Comparison of ENCODE assay signal across 17 cellular contexts in genomic region chr1:85421179-85421578, GRCh38. TPM values are rescaled to one million over a fixed set of nuclear protein-coding genes. Genes with fewer than 3 reads are reported as not detected.
DNase-seq lines count a peak whose midpoint lies in the region; ATAC-seq, FAIRE-seq and TF ChIP-seq lines count a peak whose summit lies in the region.
"Had no signal": no experiment of that assay in that cellular context is flagged by ENCODE, and none has a peak within 500 bp of the region (broad histone marks: within the 10 kb centered on the region; RNA-seq: fewer than 3 reads in every experiment).

No MANE protein-coding gene starts in this region.

- H3K9me3 ChIP-seq in astrocyte (ENCODE audit: insufficient read depth, low read depth, low read length): no peaks in the 10 kb centered on the region
- H3K9me3 ChIP-seq: Caco-2 had no signal

- H3K27ac Mint-ChIP-seq in astrocyte (ENCODE audit: unreplicated experiment): peak overlapping the region; percentile 35
- peak overlapping the region; percentile 32 for H3K27ac Mint-ChIP-seq in memory B cell
- H3K27ac Mint-ChIP-seq: CD8-positive, alpha-beta memory T cell; IgD-negative memory B cell had no signal

- no peaks in the 10 kb centered on the region for H3K27me3 Mint-ChIP-seq in astrocyte (ENCODE audit: low read depth, unreplicated experiment)
- H3K27me3 Mint-ChIP-seq in memory B cell: no peaks in the 10 kb centered on the region
- H3K27me3 Mint-ChIP-seq: IgD-negative memory B cell had no signal

- H3K79me2 ChIP-seq in astrocyte (ENCODE audit: insufficient read depth, low read length): peaks cover 59% of the 10 kb centered on the region

- H3K9ac ChIP-seq in astrocyte (ENCODE audit: low read length): no peak overlapping the region
- H3K9ac ChIP-seq: BLaER1 had no signal

- no peak overlapping the region for H3K4me3 Mint-ChIP-seq in astrocyte (ENCODE audit: unreplicated experiment)
- H3K4me3 Mint-ChIP-seq in memory B cell: no peak overlapping the region
- H3K4me3 Mint-ChIP-seq: CD8-positive, alpha-beta memory T cell had no signal

- H3K9me3 Mint-ChIP-seq in astrocyte (ENCODE audit: unreplicated experiment): peaks cover 4% of the 10 kb centered on the region
- peaks cover 7% of the 10 kb centered on the region for H3K9me3 Mint-ChIP-seq in memory B cell

- H3K36me3 Mint-ChIP-seq in astrocyte (ENCODE audit: low read depth, unreplicated experiment): peaks cover 12% of the 10 kb centered on the region
- peaks cover 9% of the 10 kb centered on the region for H3K36me3 Mint-ChIP-seq in memory B cell
- H3K36me3 Mint-ChIP-seq: CD8-positive, alpha-beta memory T cell had no signal

- no peaks in the 10 kb centered on the region for H3K4me1 ChIP-seq in astrocyte (ENCODE audit: insufficient read depth, low read length)
- H3K4me1 ChIP-seq: BLaER1, Caco-2 had no signal

- H4K20me1 ChIP-seq in astrocyte (ENCODE audit: insufficient read depth, low read length): peaks cover 12% of the 10 kb centered on the region
- H4K20me1 ChIP-seq: BLaER1 had no signal

- no peak for FAIRE-seq in astrocyte (lab: Jason Lieb, UNC)

- ATAC-seq in memory B cell (ENCODE audit: low read depth): no peak
- ATAC-seq: HCT116 had no signal

- TF ChIP-seq CTCF in AG10803 (conservative IDR thresholded peaks at IDR 0.05; ENCODE audit: low read length) (no peak), astrocyte (IDR thresholded peaks at IDR 0.05; ENCODE audit: insufficient read depth, low read depth, low read length) (no peak), fibroblast of pulmonary artery (IDR thresholded peaks at IDR 0.05; ENCODE audit: low read length, missing control alignments) (no peak)

- H3K4me3 ChIP-seq in AG10803 (ENCODE audit: low read length) (no peak overlapping the region), astrocyte (ENCODE audit: insufficient read depth, low read depth, low read length) (no peak overlapping the region), fibroblast of pulmonary artery (replicated peaks; ENCODE audit: low read depth, low read length) (no peak overlapping the region)
- H3K4me3 ChIP-seq: BLaER1 had no signal

- no peak overlapping the region for H3K4me2 ChIP-seq in astrocyte (ENCODE audit: low read length)
- H3K4me2 ChIP-seq: BLaER1 had no signal

- no peak overlapping the region for H3K27ac ChIP-seq in astrocyte (ENCODE audit: low read depth, low read length)
- H3K27ac ChIP-seq: 22Rv1, BLaER1 had no signal

- peaks cover 3% of the 10 kb centered on the region for H3K4me1 Mint-ChIP-seq in astrocyte (ENCODE audit: low read depth, unreplicated experiment)
- H3K4me1 Mint-ChIP-seq in memory B cell: no peaks in the 10 kb centered on the region
- H3K4me1 Mint-ChIP-seq: CD8-positive, alpha-beta memory T cell; IgD-negative memory B cell had no signal

- H2AFZ ChIP-seq in astrocyte (ENCODE audit: low read depth, low read length): no peak overlapping the region

- no peaks in the 10 kb centered on the region for H3K27me3 ChIP-seq in astrocyte (ENCODE audit: insufficient read depth, low read length)
- H3K27me3 ChIP-seq: BLaER1 had no signal

- DNase-seq in AG10803 (ENCODE audit: low read depth) (peak; percentile 49), astrocyte (ENCODE audit: low read depth) (peak; percentile 26), fibroblast of pulmonary artery (ENCODE audit: low read depth) (peak; percentile 50), memory B cell (ENCODE audit: low spot score in 2 of 2) (no peak), OCI-M1 (lab: John Stamatoyannopoulos, UW) (no peak), HK-2 (ENCODE audit: unreplicated experiment) (no peak), hypothalamus (lab: John Stamatoyannopoulos, UW) (no peak), iPS-NIHi7 (ENCODE audit: extremely low spot score) (no peak)
- DNase-seq: AML-193; Caco-2; CD8-positive, alpha-beta memory T cell; DND-41; GF-D8 had no signal

- H3K36me3 ChIP-seq in astrocyte (ENCODE audit: insufficient read depth, low read length): no peaks in the 10 kb centered on the region
- H3K36me3 ChIP-seq: BLaER1 had no signal

RNA-seq across cellular contexts. Expression of gene DDAH1, which starts 43.8 kb away (rescaled TPM):
- total RNA-seq in astrocyte: 76.7 and 112 TPM in 2 replicates
- total RNA-seq: CD8-positive, alpha-beta memory T cell had no signal

Comparison
In these comparisons a context has a peak if more than half of its experiments do, and no peak if none do; other contexts are left out.
1. DNase-seq: peak in AG10803 (single experiment), astrocyte (single experiment) and fibroblast of pulmonary artery (single experiment); none in memory B cell (0 of 2), OCI-M1 (single experiment), HK-2 (single experiment), hypothalamus (0 of 51) and iPS-NIHi7 (single experiment).